17 cellular contexts compared by ENCODE assay signal in the genomic region with DNA sequence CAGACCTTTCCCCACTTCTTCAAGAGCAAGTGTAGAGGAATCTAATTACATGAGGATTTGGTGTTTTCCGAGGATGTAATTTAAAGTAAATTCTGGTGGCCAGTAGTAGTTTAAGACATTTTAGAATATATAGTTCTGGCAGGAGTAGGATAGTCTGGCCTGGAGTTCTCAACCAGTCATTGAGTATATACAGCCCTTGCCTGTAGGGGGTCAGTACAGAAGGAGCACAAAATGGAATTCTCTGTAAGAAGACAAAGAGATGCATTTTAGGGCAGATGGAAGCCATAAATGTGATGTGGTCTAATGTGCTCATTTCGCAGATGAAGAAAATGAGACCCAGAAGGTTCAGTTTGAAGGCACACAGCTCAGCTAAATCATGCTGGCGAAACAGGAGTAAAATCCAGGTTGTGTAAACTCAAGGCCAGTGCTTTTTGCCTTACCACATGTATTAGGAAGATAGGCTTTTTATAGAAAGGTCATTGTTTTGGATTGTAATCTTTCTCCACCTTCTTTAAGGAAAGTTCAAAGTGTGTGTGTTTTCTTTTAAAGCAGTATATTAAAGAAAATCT. TPM values are rescaled to one million over a fixed set of nuclear protein-coding genes. Genes with fewer than 3 reads are reported as not detected.
A peak's percentile ranks its signal among the peaks of the same experiment; 100 is the strongest.
DNase-seq lines count a peak whose midpoint lies in the region; ATAC-seq and TF ChIP-seq lines count a peak whose summit lies in the region.
"Had no signal": no experiment of that assay in that cellular context is flagged by ENCODE, and none has a peak within 500 bp of the region (broad histone marks: within the 10 kb centered on the region; RNA-seq: fewer than 3 reads in every experiment).

No MANE protein-coding gene starts in this region.

- no peaks in the 10 kb centered on the region for H3K27me3 Mint-ChIP-seq in brain
- H3K27me3 Mint-ChIP-seq: naive thymus-derived CD4-positive, alpha-beta T cell; stimulated activated naive B cell treated with anti-CD40 and anti-IgM and Interleukin-4, amounts not matched to agents 10 μg/mL and 1 μg/mL and 100 μg/mL, for 72 hours had no signal

- no peak for TF ChIP-seq RAD21 in liver (IDR thresholded peaks at IDR 0.05)

- H3K36me3 Mint-ChIP-seq in brain: peaks cover 71% of the 10 kb centered on the region

- no peaks in the 10 kb centered on the region for H3K9me3 ChIP-seq in liver (ENCODE audit: control insufficient read depth in 4 of 4, low read length in 3 of 4)
- no peaks in the 10 kb centered on the region for H3K9me3 ChIP-seq in ascending aorta

- 72% methylated on average over 3 of the region's 3 CpGs for WGBS in liver

- H3K27ac Mint-ChIP-seq in brain: peak overlapping the region in 4 of 5 experiments; percentile 27 to 82 (median 65)
- H3K27ac Mint-ChIP-seq: stimulated activated naive B cell treated with anti-CD40 and anti-IgM and Interleukin-4, amounts not matched to agents 10 μg/mL and 1 μg/mL and 100 μg/mL, for 72 hours had no signal

- DNase-seq in left ventricle myocardium superior: no peak
- DNase-seq in Right ventricle myocardium superior: no peak
- DNase-seq in RKO (ENCODE audit: low spot score): no peak
- no peak for DNase-seq in ascending aorta (ENCODE audit: low spot score in 2 of 2)
- DNase-seq in caudate nucleus (lab: John Stamatoyannopoulos, UW): no peak
- DNase-seq: activated CD4-positive, alpha-beta T cell treated with anti-CD3 and anti-CD28 coated beads for 1 hour; activated effector memory CD4-positive, alpha-beta T cell treated with anti-CD3 and anti-CD28 coated beads, Interleukin-2, amount 50 U/mL, for 16 hours; anterior cingulate cortex; Karpas-422; naive thymus-derived CD4-positive, alpha-beta T cell; NCI-H1417; SIG-M5; stimulated activated naive B cell treated with anti-CD40 and anti-IgM and Interleukin-4, amounts not matched to agents 10 μg/mL and 1 μg/mL and 100 μg/mL, for 72 hours; T1000 had no signal

- H3K4me1 Mint-ChIP-seq in brain: peaks cover 94% of the 10 kb centered on the region

- H3K27me3 ChIP-seq in liver (ENCODE audit: control insufficient read depth in 4 of 4, insufficient read depth in 4 of 4, low read length in 3 of 4) (no peaks in the 10 kb centered on the region), ascending aorta (no peaks in the 10 kb centered on the region)

- peaks cover 9 to 45% (median 20%) of the 10 kb centered on the region in 4 donors for H3K4me1 ChIP-seq in liver (ENCODE audit: control insufficient read depth in 4 of 4, insufficient read depth in 4 of 4, low read length in 3 of 4)
- H3K4me1 ChIP-seq in ascending aorta: peaks cover 0 to 27% of the 10 kb centered on the region in 2 donors

- H3K27ac ChIP-seq in liver (ENCODE audit: low read depth in 1 of 2, low read length in 2 of 2): peak overlapping the region in 1 of 2 donors; percentile 35
- no peak overlapping the region for H3K27ac ChIP-seq in ascending aorta
- H3K27ac ChIP-seq in caudate nucleus (ENCODE audit: low read depth, low read length): no peak overlapping the region

- TF ChIP-seq CTCF in brain (conservative IDR thresholded peaks at IDR 0.05) (no peak), liver (IDR thresholded peaks at IDR 0.05; ENCODE audit: low read depth, low read length, missing input control) (no peak), ascending aorta (IDR thresholded peaks at IDR 0.05) (no peak)

- H3K36me3 ChIP-seq in liver (ENCODE audit: control insufficient read depth in 4 of 4, insufficient read depth in 3 of 4, low read depth in 1 of 4, low read length in 3 of 4) (peaks cover 0 to 4% (median 0%) of the 10 kb centered on the region in 4 donors), ascending aorta (no peaks in the 10 kb centered on the region)

- peak overlapping the region in 3 of 5 experiments; percentile 26 to 62 (median 27) for H3K4me3 Mint-ChIP-seq in brain
- H3K4me3 Mint-ChIP-seq: naive thymus-derived CD4-positive, alpha-beta T cell; stimulated activated naive B cell treated with anti-CD40 and anti-IgM and Interleukin-4, amounts not matched to agents 10 μg/mL and 1 μg/mL and 100 μg/mL, for 72 hours had no signal

- peaks cover 0 to 17% (median 4%) of the 10 kb centered on the region in 5 experiments for H3K9me3 Mint-ChIP-seq in brain
- H3K9me3 Mint-ChIP-seq: naive thymus-derived CD4-positive, alpha-beta T cell; stimulated activated naive B cell treated with anti-CD40 and anti-IgM and Interleukin-4, amounts not matched to agents 10 μg/mL and 1 μg/mL and 100 μg/mL, for 72 hours had no signal

- H3K4me3 ChIP-seq in liver (ENCODE audit: low read depth in 1 of 3, low read length in 3 of 3): no peak overlapping the region
- no peak overlapping the region for H3K4me3 ChIP-seq in ascending aorta

- H3K9ac ChIP-seq in liver (ENCODE audit: low read depth in 1 of 2, low read length in 2 of 2): no peak overlapping the region

- peak; percentile 8 for ATAC-seq in left ventricle myocardium superior
- no peak for ATAC-seq in Right ventricle myocardium superior (ENCODE audit: poor library complexity)
- ATAC-seq in HG02973 (IDR thresholded peaks at IDR 0.05; ENCODE audit: unreplicated experiment): no peak
- ATAC-seq: naive thymus-derived CD4-positive, alpha-beta T cell; stimulated activated naive B cell treated with anti-CD40 and anti-IgM and Interleukin-4, amounts not matched to agents 10 μg/mL and 1 μg/mL and 100 μg/mL, for 72 hours had no signal

- intact Hi-C loops in left ventricle myocardium superior (cut with micrococcal nuclease) (no loop called here), Right ventricle myocardium superior (cut with DNase I) (no loop called here), ascending aorta (cut with DNase I) (no loop called here)

TF ChIP-seq in liver, 16 proteins besides CTCF, POLR2A, EP300 and RAD21:
- TF ChIP-seq SP1 (IDR thresholded peaks at IDR 0.05) (peak; percentile 8), TAF1 (conservative IDR thresholded peaks at IDR 0.05) (no peak), HNF4G (IDR thresholded peaks at IDR 0.05) (peak; percentile 14), ATF3 (IDR thresholded peaks at IDR 0.05) (no peak), FOXA1 (IDR thresholded peaks at IDR 0.05) (no peak), FOXA2 (IDR thresholded peaks at IDR 0.05) (no peak), RXRA (IDR thresholded peaks at IDR 0.05) (peak in 1 of 2 donors; percentile 37), GABPA (IDR thresholded peaks at IDR 0.05 in 1 of 2, conservative IDR thresholded peaks at IDR 0.05 in 1 of 2) (no peak), NR2F2 (IDR thresholded peaks at IDR 0.05) (no peak), YY1 (IDR thresholded peaks at IDR 0.05) (no peak), EGR1 (IDR thresholded peaks at IDR 0.05; ENCODE audit: low read depth in 2 of 2) (no peak), ZBTB33 (IDR thresholded peaks at IDR 0.05) (no peak), HNF4A (conservative IDR thresholded peaks at IDR 0.05) (peak; percentile 48 to 49), REST (IDR thresholded peaks at IDR 0.05) (no peak), JUND (IDR thresholded peaks at IDR 0.05) (peak in 1 of 2 donors; percentile 9)
- TF ChIP-seq, protein P1, sequence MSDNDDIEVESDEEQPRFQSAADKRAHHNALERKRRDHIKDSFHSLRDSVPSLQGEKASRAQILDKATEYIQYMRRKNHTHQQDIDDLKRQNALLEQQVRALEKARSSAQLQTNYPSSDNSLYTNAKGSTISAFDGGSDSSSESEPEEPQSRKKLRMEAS (IDR thresholded peaks at IDR 0.05): no peak

RNA-seq across cellular contexts. Expression of gene QKI, which starts 29.6 kb away (rescaled TPM):
- total RNA-seq in left ventricle myocardium superior (502 TPM), Right ventricle myocardium superior (477 TPM), liver (10 to 100 TPM; 86.0 to 97.0 TPM), ascending aorta (91.0 TPM)
- polyA plus RNA-seq in brain (ENCODE audit: insufficient read depth, low read depth, low replicate concordance) (70.0 TPM), liver (10 to 100 TPM; 22.7 to 26.5 TPM)
